Comparison of ENCODE assay signal across 8 cellular contexts in the genomic region with DNA sequence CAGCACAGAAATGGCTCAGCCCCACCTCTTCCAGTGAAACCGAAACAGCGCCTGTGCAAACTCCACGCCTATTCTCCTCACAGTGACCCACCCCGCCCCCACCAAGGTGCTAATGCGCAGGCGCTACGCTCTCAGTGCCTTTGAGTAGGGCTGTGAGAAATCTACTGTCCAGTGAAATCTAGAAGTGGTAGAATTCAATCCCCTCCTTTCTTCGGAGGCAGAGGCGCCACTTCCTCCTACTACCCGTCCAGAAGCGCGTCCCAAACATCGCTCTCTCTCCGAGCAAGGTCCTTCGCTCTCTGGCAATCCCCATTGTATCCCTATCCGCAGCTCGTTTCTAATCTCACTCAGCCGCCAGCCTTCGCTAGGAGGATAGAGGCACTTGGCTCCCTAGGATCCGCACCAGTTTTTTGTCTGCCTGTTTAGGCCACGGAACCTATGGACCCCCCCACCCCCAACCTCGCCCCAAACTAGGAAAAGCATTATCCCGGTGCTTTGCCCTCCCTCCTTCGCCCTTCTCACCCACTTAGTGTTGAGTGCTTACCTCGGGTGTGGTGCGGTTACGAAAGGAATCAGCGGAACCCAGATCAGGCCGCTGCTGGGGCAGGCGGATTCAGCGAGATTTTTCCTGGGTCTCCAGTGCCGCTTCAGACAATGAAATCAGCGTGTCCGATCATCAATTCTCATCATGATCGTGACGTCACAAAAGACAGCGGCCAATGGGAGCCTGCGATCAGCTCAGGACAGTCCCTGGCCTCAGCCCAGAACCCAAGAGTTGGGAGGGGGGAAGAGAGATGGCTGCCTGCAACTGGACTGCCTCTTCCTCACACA. TPM values are rescaled to one million over a fixed set of nuclear protein-coding genes. Genes with fewer than 3 reads are reported as not detected.
DNase-seq lines count a peak whose midpoint lies in the region; ATAC-seq and TF ChIP-seq lines count a peak whose summit lies in the region.

A gene with protein sequence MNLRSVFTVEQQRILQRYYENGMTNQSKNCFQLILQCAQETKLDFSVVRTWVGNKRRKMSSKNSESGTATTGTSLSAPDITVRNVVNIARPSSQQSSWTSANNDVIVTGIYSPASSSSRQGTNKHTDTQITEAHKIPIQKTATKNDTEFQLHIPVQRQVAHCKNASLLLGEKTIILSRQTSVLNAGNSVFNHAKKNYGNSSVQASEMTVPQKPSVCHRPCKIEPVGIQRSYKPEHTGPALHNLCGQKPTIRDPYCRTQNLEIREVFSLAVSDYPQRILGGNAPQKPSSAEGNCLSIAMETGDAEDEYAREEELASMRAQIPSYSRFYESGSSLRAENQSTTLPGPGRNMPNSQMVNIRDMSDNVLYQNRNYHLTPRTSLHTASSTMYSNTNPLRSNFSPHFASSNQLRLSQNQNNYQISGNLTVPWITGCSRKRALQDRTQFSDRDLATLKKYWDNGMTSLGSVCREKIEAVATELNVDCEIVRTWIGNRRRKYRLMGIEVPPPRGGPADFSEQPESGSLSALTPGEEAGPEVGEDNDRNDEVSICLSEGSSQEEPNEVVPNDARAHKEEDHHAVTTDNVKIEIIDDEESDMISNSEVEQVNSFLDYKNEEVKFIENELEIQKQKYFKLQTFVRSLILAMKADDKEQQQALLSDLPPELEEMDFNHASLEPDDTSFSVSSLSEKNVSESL (minus strand): TSS at position 656 of the 831 bp plus-strand sequence. CDS start 27,056 bp downstream, outside the sequence.

- peaks cover under 1% of the 10 kb centered on the region for H3K36me3 Mint-ChIP-seq in osteocyte (ENCODE audit: unreplicated experiment)

- ATAC-seq in GM21528 (IDR thresholded peaks at IDR 0.05; ENCODE audit: low FRiP score, unreplicated experiment): peak; percentile 92

- H3K79me2 ChIP-seq in Karpas-422 (ENCODE audit: low read length) (peaks cover 21% of the 10 kb centered on the region), SK-N-SH (ENCODE audit: insufficient read depth) (peaks cover 16% of the 10 kb centered on the region; the same call in 1 of the 2 replicates)

- H3K27me3 ChIP-seq in Karpas-422 (ENCODE audit: low read length) (no peaks in the 10 kb centered on the region), SK-N-SH (ENCODE audit: insufficient read depth) (no peaks in the 10 kb centered on the region), cardiac muscle cell (no peaks in the 10 kb centered on the region), thymus (ENCODE audit: control insufficient read depth, insufficient read depth) (no peaks in the 10 kb centered on the region)

- peak within 1 kb of the TSS; percentile 88 for H3K4me3 Mint-ChIP-seq in osteocyte (ENCODE audit: unreplicated experiment)

- no peaks in the 10 kb centered on the region for H3K9me3 ChIP-seq in Karpas-422 (ENCODE audit: low read length)
- H3K9me3 ChIP-seq in SK-N-SH: no peaks in the 10 kb centered on the region
- no peaks in the 10 kb centered on the region for H3K9me3 ChIP-seq in cardiac muscle cell (ENCODE audit: low read depth)
- H3K9me3 ChIP-seq in thymus (ENCODE audit: control insufficient read depth): no peaks in the 10 kb centered on the region

- H4K20me1 ChIP-seq in Karpas-422 (ENCODE audit: insufficient read depth, low read depth, low read length) (no peaks in the 10 kb centered on the region), SK-N-SH (ENCODE audit: insufficient read depth) (no peaks in the 10 kb centered on the region)

- H3K4me2 ChIP-seq in Karpas-422 (ENCODE audit: low read depth, low read length, poor library complexity, severe bottlenecking) (peak within 1 kb of the TSS; percentile 76), SK-N-SH (peak within 1 kb of the TSS; percentile 74)

- in situ Hi-C loops in Caki2 (cut with HindIII; ENCODE audit: low pct_unique_long_range_greater_than_20kb, low sequenced_read_pairs): no loop called here

- peaks cover 18% of the 10 kb centered on the region for H3K9me3 Mint-ChIP-seq in osteocyte (ENCODE audit: unreplicated experiment)

- peaks cover 15% of the 10 kb centered on the region for H3K4me1 ChIP-seq in Karpas-422 (ENCODE audit: low read length)
- H3K4me1 ChIP-seq in SK-N-SH (ENCODE audit: control insufficient read depth in 1 of 2, insufficient read depth in 2 of 2, low read depth in 1 of 2, low read length in 1 of 2): no peaks in the 10 kb centered on the region; a peak in 1 of 4 replicates
- H3K4me1 ChIP-seq in cardiac muscle cell (ENCODE audit: low read depth): no peaks in the 10 kb centered on the region
- no peaks in the 10 kb centered on the region for H3K4me1 ChIP-seq in thymus (ENCODE audit: control insufficient read depth, insufficient read depth, low read length)

- no peak for TF ChIP-seq RAD21 in SK-N-SH (IDR thresholded peaks at IDR 0.05; ENCODE audit: low read length)

- 16% methylated on average over 26 of the region's 38 CpGs for WGBS in SK-N-SH (ENCODE audit: low lambda C conversion rate)
- under 1% methylated on average over 38 of the region's 38 CpGs for WGBS in thymus

- peak within 1 kb of the TSS; percentile 97 for H3K27ac Mint-ChIP-seq in osteocyte (ENCODE audit: unreplicated experiment)

- CTCF ChIA-PET in SK-N-SH (lab: Yijun Ruan, JAX): no interaction called here

- peak within 1 kb of the TSS; percentile 80 for H3K9ac ChIP-seq in Karpas-422 (ENCODE audit: low read length)
- peak within 1 kb of the TSS; percentile 80 for H3K9ac ChIP-seq in SK-N-SH

- H3K27ac ChIP-seq in Karpas-422 (ENCODE audit: low read length): peak within 1 kb of the TSS; percentile 70
- peak within 1 kb of the TSS; percentile 90 to 92 for H3K27ac ChIP-seq in SK-N-SH (ENCODE audit: low read depth in 2 of 2, low read length in 1 of 2)
- H3K27ac ChIP-seq in cardiac muscle cell: peak within 1 kb of the TSS; percentile 90
- H3K27ac ChIP-seq in thymus (ENCODE audit: low read depth): peak within 1 kb of the TSS; percentile 52

- DNase-seq in Caki2 (ENCODE audit: low read depth) (peak; percentile 78), Karpas-422 (peak; percentile 94), SK-N-SH (peak; percentile 56), cardiac muscle cell (ENCODE audit: low read depth in 1 of 2, low spot score in 1 of 2) (peak; percentile 84 to 90), osteocyte (ENCODE audit: extremely low spot score, unreplicated experiment) (peak; percentile 92)
- DNase-seq in activated naive CD8-positive, alpha-beta T cell treated with anti-CD3 and anti-CD28 coated beads, Interleukin-2, amount 50 U/mL, for 16 hours (ENCODE audit: low read depth, low spot score): peak; percentile 7

- POLR2A ChIA-PET in SK-N-SH (lab: Yijun Ruan, JAX): interaction anchor here (1.0 kb wide), 1 partner anchor 320 kb away, joined by 3 read pairs; no protein-coding TSS in a partner anchor

- 0 out of 2 replicates have a peak within 1 kb of the TSS, but pooled peaks have one; percentile 46 for H2AFZ ChIP-seq in Karpas-422 (ENCODE audit: low read length)
- H2AFZ ChIP-seq in SK-N-SH (ENCODE audit: low read depth): peak within 1 kb of the TSS; percentile 84

- no peak for TF ChIP-seq EP300 in SK-N-SH (IDR thresholded peaks at IDR 0.05; ENCODE audit: borderline replicate concordance in 1 of 2, low read depth in 1 of 2, low read length in 1 of 2)

- no peaks in the 10 kb centered on the region for H3F3A ChIP-seq in SK-N-SH (replicated peaks; ENCODE audit: insufficient read depth)

- TF ChIP-seq CTCF in SK-N-SH (IDR thresholded peaks at IDR 0.05) (no peak), cardiac muscle cell (IDR thresholded peaks at IDR 0.05; ENCODE audit: low read depth, low read length) (no peak), osteocyte (IDR thresholded peaks at IDR 0.05) (no peak)

- H3K36me3 ChIP-seq in Karpas-422 (ENCODE audit: insufficient read depth, low read length): no peaks in the 10 kb centered on the region
- H3K36me3 ChIP-seq in SK-N-SH (replicated peaks in 1 of 2; ENCODE audit: control insufficient read depth in 1 of 2, insufficient read depth in 2 of 2, low read length in 1 of 2): no peaks in the 10 kb centered on the region
- H3K36me3 ChIP-seq in cardiac muscle cell: no peaks in the 10 kb centered on the region
- no peaks in the 10 kb centered on the region for H3K36me3 ChIP-seq in thymus (ENCODE audit: control insufficient read depth, insufficient read depth)

- H3K4me3 ChIP-seq in Karpas-422 (ENCODE audit: low read length) (peak within 1 kb of the TSS; percentile 72), SK-N-SH (ENCODE audit: low read depth in 2 of 2, low read length in 1 of 2) (peak within 1 kb of the TSS; percentile 57 to 67), cardiac muscle cell (peak within 1 kb of the TSS; percentile 50), thymus (ENCODE audit: low read length) (peak within 1 kb of the TSS; percentile 38)

- no peaks in the 10 kb centered on the region for H3K9me2 ChIP-seq in Karpas-422 (replicated peaks; ENCODE audit: insufficient read depth, low read length)
- H3K9me2 ChIP-seq in SK-N-SH: no peaks in the 10 kb centered on the region

- no peaks in the 10 kb centered on the region for H3K27me3 Mint-ChIP-seq in osteocyte (ENCODE audit: unreplicated experiment)

- peaks cover 4% of the 10 kb centered on the region for H3K4me1 Mint-ChIP-seq in osteocyte (ENCODE audit: unreplicated experiment)

TF ChIP-seq in SK-N-SH, 30 proteins besides CTCF, POLR2A, EP300 and RAD21 (continues in another document):
- TF ChIP-seq POLR2AphosphoS5 (IDR thresholded peaks at IDR 0.05; ENCODE audit: low read depth, low read length) (peak; percentile 42; the same call in 1 of the 2 replicates), TAF1 (IDR thresholded peaks at IDR 0.05; ENCODE audit: borderline replicate concordance, low read depth, low read length) (0 out of 2 replicates have a peak, but pooled peaks have one; percentile 14), GATA2 (CRISPR knock-in tag; IDR thresholded peaks at IDR 0.05) (peak; percentile 99), MXI1 (IDR thresholded peaks at IDR 0.05; ENCODE audit: low read depth, low read length) (no peak), FOXM1 (IDR thresholded peaks at IDR 0.05; ENCODE audit: low read depth) (no peak)
- TF ChIP-seq, protein P1, sequence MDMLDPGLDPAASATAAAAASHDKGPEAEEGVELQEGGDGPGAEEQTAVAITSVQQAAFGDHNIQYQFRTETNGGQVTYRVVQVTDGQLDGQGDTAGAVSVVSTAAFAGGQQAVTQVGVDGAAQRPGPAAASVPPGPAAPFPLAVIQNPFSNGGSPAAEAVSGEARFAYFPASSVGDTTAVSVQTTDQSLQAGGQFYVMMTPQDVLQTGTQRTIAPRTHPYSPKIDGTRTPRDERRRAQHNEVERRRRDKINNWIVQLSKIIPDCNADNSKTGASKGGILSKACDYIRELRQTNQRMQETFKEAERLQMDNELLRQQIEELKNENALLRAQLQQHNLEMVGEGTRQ (IDR thresholded peaks at IDR 0.05; ENCODE audit: borderline replicate concordance, low read depth, low read length): no peak

RNA-seq across cellular contexts. Expression of the gene that starts here (rescaled TPM):
- total RNA-seq in Caki2 (2014; rRNA removed; shearing (Covaris generic); ENCODE audit: low replicate concordance): 1.7 and 2.1 TPM in 2 replicates
- total RNA-seq in Karpas-422 (2014; rRNA removed; shearing (Covaris generic); ENCODE audit: low replicate concordance): 5.4 and 12.2 TPM in 2 replicates
- polyA plus RNA-seq in SK-N-SH (2012; rRNA removed) (1.2 and 1.6 TPM in 2 replicates), cardiac muscle cell (1.6 and 2.1 TPM in 2 replicates), thymus (1.0 TPM)
- polyA plus RNA-seq in SK-N-SH (2012; cell fraction: cytosol; rRNA removed): 1.8 and 2.2 TPM in 2 replicates
- 1.2 and 2.3 TPM in 2 replicates for polyA plus RNA-seq in SK-N-SH (2012; cell fraction: nucleus; rRNA removed)
- total RNA-seq in cardiac muscle cell (2.6 and 2.7 TPM in 2 replicates), osteocyte (5.4 and 6.4 TPM in 2 replicates)

Comparison
In these comparisons a context has a peak if more than half of its experiments do, and no peak if none do; other contexts are left out.
1. Peak in every context shown above with its lines: DNase-seq, ATAC-seq, H3K4me3 ChIP-seq and H3K27ac ChIP-seq.
2. DNase-seq: peak in every context shown above with its lines; median percentile 94 in Karpas-422; 92 in osteocyte; 87 in cardiac muscle cell; 78 in Caki2; 56 in SK-N-SH; 7 in activated naive CD8-positive, alpha-beta T cell treated with anti-CD3 and anti-CD28 coated beads, Interleukin-2, amount 50 U/mL, for 16 hours.